Comparison of ENCODE assay signal across 1 cellular context in the genomic region with DNA sequence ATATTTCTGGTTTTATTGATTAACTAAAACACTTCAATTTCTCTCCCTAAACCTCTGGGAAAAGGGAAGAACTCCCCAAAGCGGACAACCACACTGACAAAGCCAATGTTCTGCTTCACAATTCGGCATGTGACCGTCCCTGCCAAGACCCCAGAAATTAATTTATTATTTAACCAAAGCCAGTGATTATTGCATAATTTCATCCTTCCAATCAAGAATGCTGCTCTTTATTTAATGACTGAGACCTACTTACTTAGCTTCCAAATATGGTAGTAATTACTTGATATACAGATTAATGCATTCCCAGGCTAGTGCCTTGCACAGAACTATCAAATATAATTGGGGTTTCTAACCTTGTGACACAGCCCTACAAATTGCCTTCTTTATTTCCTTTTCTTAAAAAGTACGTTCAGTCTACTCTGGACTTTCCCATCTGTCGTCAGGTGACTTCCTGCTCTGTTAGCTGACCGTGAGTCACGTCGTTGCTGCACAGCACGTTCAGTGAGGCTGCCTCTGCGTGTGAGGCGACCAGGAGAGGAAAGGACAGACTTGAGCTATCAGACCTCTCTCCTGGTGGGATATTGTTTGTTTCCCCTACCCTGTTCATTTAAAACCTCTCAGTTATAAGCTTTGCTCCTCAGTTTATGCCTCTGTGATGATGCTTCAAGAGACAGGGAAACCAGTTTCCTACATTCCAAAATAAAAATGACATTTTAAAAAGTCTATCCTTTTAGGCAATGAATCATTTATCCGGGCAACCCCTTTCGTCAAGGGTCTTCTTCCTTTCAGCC.
A peak's percentile ranks its signal among the peaks of the same experiment; 100 is the strongest.
TF ChIP-seq lines count a peak whose summit lies in the region.

No MANE protein-coding gene starts in this region.

TF ChIP-seq in K562, 482 proteins besides CTCF, POLR2A, EP300 and RAD21 (continued from another document and continues in another):
- TF ChIP-seq, protein P1, sequence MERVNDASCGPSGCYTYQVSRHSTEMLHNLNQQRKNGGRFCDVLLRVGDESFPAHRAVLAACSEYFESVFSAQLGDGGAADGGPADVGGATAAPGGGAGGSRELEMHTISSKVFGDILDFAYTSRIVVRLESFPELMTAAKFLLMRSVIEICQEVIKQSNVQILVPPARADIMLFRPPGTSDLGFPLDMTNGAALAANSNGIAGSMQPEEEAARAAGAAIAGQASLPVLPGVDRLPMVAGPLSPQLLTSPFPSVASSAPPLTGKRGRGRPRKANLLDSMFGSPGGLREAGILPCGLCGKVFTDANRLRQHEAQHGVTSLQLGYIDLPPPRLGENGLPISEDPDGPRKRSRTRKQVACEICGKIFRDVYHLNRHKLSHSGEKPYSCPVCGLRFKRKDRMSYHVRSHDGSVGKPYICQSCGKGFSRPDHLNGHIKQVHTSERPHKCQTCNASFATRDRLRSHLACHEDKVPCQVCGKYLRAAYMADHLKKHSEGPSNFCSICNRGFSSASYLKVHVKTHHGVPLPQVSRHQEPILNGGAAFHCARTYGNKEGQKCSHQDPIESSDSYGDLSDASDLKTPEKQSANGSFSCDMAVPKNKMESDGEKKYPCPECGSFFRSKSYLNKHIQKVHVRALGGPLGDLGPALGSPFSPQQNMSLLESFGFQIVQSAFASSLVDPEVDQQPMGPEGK (CRISPR knock-in tag; IDR thresholded peaks at IDR 0.05; ENCODE audit: borderline replicate concordance): no peak
- TF ChIP-seq FOXM1 (IDR thresholded peaks at IDR 0.05; ENCODE audit: low read depth) (no peak; the same call in 1 of the 2 replicates), FOXM1 (CRISPR knock-in tag; IDR thresholded peaks at IDR 0.05; ENCODE audit: low read depth) (no peak), FOXK2 (conservative IDR thresholded peaks at IDR 0.05 in 1 of 2, IDR thresholded peaks at IDR 0.05 in 1 of 2; ENCODE audit: low read depth in 2 of 2) (peak in 1 of 2 experiments; percentile 70; a peak in 2 of 4 replicates), ATF1 (CRISPR knock-in tag; IDR thresholded peaks at IDR 0.05) (no peak), ATF1 (tag; IDR thresholded peaks at IDR 0.05) (peak; percentile 66), ZNF431 (CRISPR knock-in tag; IDR thresholded peaks at IDR 0.05) (no peak), RFX1 (IDR thresholded peaks at IDR 0.05) (no peak), RFX7 (CRISPR knock-in tag; IDR thresholded peaks at IDR 0.05) (no peak), ARID3A (IDR thresholded peaks at IDR 0.05; ENCODE audit: borderline replicate concordance, low read depth, low read length) (no peak), POLR2AphosphoS5 (IDR thresholded peaks at IDR 0.05; ENCODE audit: control insufficient read depth, insufficient read depth, low read depth, low read length) (peak; percentile 68), CREB1 (IDR thresholded peaks at IDR 0.05) (peak; percentile 38; the same call in 1 of the 2 replicates), CREB1 (CRISPR knock-in tag; IDR thresholded peaks at IDR 0.05) (peak; percentile 60; the same call in 1 of the 2 replicates), HLTF (IDR thresholded peaks at IDR 0.05) (no peak), ZNF707 (CRISPR knock-in tag; conservative IDR thresholded peaks at IDR 0.05) (no peak), FOXJ3 (CRISPR knock-in tag; IDR thresholded peaks at IDR 0.05) (no peak), GTF2E2 (tag; IDR thresholded peaks at IDR 0.05) (peak; percentile 82), BDP1 (IDR thresholded peaks at IDR 0.05; ENCODE audit: insufficient read depth, insufficient read length) (no peak), HDAC8 (tag; IDR thresholded peaks at IDR 0.05) (no peak), STAG1 (CRISPR knock-in tag; IDR thresholded peaks at IDR 0.05; ENCODE audit: borderline replicate concordance) (no peak), POU5F1 (IDR thresholded peaks at IDR 0.05; ENCODE audit: borderline replicate concordance, low read depth, low read length, partially characterized antibody) (no peak), ZNF79 (CRISPR knock-in tag; IDR thresholded peaks at IDR 0.05; ENCODE audit: low read depth) (no peak), EZH2 (IDR thresholded peaks at IDR 0.05; ENCODE audit: borderline replicate concordance, low read depth, low read length) (no peak), TEAD2 (tag; IDR thresholded peaks at IDR 0.05) (no peak), WHSC1 (IDR thresholded peaks at IDR 0.05; ENCODE audit: low read length) (no peak), TSHZ1 (CRISPR knock-in tag; IDR thresholded peaks at IDR 0.05) (no peak), NR2F6 (CRISPR knock-in tag; IDR thresholded peaks at IDR 0.05) (0 out of 2 replicates have a peak, but pooled peaks have one; percentile 27), HNRNPK (IDR thresholded peaks at IDR 0.05; ENCODE audit: low read depth, low read length, poor library complexity, severe bottlenecking) (no peak), NCOA2 (IDR thresholded peaks at IDR 0.05; ENCODE audit: partially characterized antibody in 2 of 2) (no peak), SMAD3 (CRISPR knock-in tag; conservative IDR thresholded peaks at IDR 0.05) (0 out of 2 replicates have a peak, but pooled peaks have one; percentile 39), MTF1 (CRISPR knock-in tag; IDR thresholded peaks at IDR 0.05; ENCODE audit: borderline replicate concordance) (no peak), PRPF4 (IDR thresholded peaks at IDR 0.05; ENCODE audit: insufficient read depth, low read depth, low read length, poor library complexity, severe bottlenecking) (no peak), POLR2B (IDR thresholded peaks at IDR 0.05; ENCODE audit: low read depth, partially characterized antibody) (peak; percentile 48), MLLT1 (IDR thresholded peaks at IDR 0.05) (no peak), ZNF217 (CRISPR knock-in tag; IDR thresholded peaks at IDR 0.05) (no peak), RFX5 (IDR thresholded peaks at IDR 0.05; ENCODE audit: low read depth, low read length) (no peak), SRF (CRISPR knock-in tag; IDR thresholded peaks at IDR 0.05) (peak in 1 of 2 experiments; percentile 49; a peak in 2 of 4 replicates), CEBPB (tag; IDR thresholded peaks at IDR 0.05) (peak; percentile 89), TAL1 (IDR thresholded peaks at IDR 0.05) (no peak), KAT2B (IDR thresholded peaks at IDR 0.05; ENCODE audit: low read depth, low read length) (no peak), SNRNP70 (optimal IDR thresholded peaks at IDR 0.05; ENCODE audit: low read depth, low read length) (no peak), MYNN (IDR thresholded peaks at IDR 0.05) (no peak), MYNN (CRISPR knock-in tag; IDR thresholded peaks at IDR 0.05) (no peak), CBFB (CRISPR knock-in tag; IDR thresholded peaks at IDR 0.05) (no peak), MECOM (CRISPR knock-in tag; IDR thresholded peaks at IDR 0.05) (peak; percentile 38; the same call in 1 of the 2 replicates), ZBED1 (IDR thresholded peaks at IDR 0.05) (no peak), GTF2A2 (tag; IDR thresholded peaks at IDR 0.05) (no peak)
- TF ChIP-seq, protein P2, sequence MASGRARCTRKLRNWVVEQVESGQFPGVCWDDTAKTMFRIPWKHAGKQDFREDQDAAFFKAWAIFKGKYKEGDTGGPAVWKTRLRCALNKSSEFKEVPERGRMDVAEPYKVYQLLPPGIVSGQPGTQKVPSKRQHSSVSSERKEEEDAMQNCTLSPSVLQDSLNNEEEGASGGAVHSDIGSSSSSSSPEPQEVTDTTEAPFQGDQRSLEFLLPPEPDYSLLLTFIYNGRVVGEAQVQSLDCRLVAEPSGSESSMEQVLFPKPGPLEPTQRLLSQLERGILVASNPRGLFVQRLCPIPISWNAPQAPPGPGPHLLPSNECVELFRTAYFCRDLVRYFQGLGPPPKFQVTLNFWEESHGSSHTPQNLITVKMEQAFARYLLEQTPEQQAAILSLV (tag; IDR thresholded peaks at IDR 0.05): no peak
- TF ChIP-seq, protein P3, sequence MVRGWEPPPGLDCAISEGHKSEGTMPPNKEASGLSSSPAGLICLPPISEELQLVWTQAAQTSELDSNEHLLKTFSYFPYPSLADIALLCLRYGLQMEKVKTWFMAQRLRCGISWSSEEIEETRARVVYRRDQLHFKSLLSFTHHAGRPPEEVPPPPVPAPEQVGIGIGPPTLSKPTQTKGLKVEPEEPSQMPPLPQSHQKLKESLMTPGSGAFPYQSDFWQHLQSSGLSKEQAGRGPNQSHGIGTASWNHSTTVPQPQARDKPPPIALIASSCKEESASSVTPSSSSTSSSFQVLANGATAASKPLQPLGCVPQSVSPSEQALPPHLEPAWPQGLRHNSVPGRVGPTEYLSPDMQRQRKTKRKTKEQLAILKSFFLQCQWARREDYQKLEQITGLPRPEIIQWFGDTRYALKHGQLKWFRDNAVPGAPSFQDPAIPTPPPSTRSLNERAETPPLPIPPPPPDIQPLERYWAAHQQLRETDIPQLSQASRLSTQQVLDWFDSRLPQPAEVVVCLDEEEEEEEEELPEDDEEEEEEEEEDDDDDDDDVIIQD (CRISPR knock-in tag; IDR thresholded peaks at IDR 0.05): no peak
- TF ChIP-seq, protein P4, sequence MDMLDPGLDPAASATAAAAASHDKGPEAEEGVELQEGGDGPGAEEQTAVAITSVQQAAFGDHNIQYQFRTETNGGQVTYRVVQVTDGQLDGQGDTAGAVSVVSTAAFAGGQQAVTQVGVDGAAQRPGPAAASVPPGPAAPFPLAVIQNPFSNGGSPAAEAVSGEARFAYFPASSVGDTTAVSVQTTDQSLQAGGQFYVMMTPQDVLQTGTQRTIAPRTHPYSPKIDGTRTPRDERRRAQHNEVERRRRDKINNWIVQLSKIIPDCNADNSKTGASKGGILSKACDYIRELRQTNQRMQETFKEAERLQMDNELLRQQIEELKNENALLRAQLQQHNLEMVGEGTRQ (CRISPR knock-in tag; IDR thresholded peaks at IDR 0.05): peak; percentile 71
- TF ChIP-seq, protein P5, sequence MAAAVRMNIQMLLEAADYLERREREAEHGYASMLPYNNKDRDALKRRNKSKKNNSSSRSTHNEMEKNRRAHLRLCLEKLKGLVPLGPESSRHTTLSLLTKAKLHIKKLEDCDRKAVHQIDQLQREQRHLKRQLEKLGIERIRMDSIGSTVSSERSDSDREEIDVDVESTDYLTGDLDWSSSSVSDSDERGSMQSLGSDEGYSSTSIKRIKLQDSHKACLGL (CRISPR knock-in tag; IDR thresholded peaks at IDR 0.05; ENCODE audit: borderline replicate concordance, poor library complexity, severe bottlenecking): no peak
- TF ChIP-seq, protein P6, sequence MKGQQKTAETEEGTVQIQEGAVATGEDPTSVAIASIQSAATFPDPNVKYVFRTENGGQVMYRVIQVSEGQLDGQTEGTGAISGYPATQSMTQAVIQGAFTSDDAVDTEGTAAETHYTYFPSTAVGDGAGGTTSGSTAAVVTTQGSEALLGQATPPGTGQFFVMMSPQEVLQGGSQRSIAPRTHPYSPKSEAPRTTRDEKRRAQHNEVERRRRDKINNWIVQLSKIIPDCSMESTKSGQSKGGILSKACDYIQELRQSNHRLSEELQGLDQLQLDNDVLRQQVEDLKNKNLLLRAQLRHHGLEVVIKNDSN (CRISPR knock-in tag; IDR thresholded peaks at IDR 0.05): peak; percentile 87
